ENCODE assay signal across 22 cellular contexts in genomic region chr7:69335331-69335730, GRCh38.
"Had no signal": no experiment of that assay in that cellular context is flagged by ENCODE, and none has a peak within 500 bp of the region (broad histone marks: within the 10 kb centered on the region; RNA-seq: fewer than 3 reads in every experiment).

No MANE protein-coding gene starts in this region.

- DNase-seq: colonic mucosa; cortex of kidney; effector CD8-positive, alpha-beta T cell; effector memory CD8-positive, alpha-beta T cell; endodermal cell; erythroblast; esophagus squamous epithelium; foreskin fibroblast; foreskin melanocyte; gastrocnemius medialis; glutamatergic neuron; head of caudate nucleus; heart right ventricle; hippocampal formation; left cardiac atrium; left lung; left ventricle myocardium superior; lower lobe of right lung; mesenchymal stem cell; mucosa of descending colon had no signal

- H3K9me3 Mint-ChIP-seq: dendritic cell treated with granulocyte-macrophage colony-stimulating factor and Interleukin-4, amounts not matched to agents 40 ng/mL and 50 ng/mL, for 4 days; effector memory CD8-positive, alpha-beta T cell had no signal

- H3K4me3 Mint-ChIP-seq: dendritic cell treated with granulocyte-macrophage colony-stimulating factor and Interleukin-4, amounts not matched to agents 40 ng/mL and 50 ng/mL, for 4 days; effector memory CD8-positive, alpha-beta T cell; endodermal cell had no signal

- H3K27ac Mint-ChIP-seq: dendritic cell treated with granulocyte-macrophage colony-stimulating factor and Interleukin-4, amounts not matched to agents 40 ng/mL and 50 ng/mL, for 4 days; effector memory CD8-positive, alpha-beta T cell; endodermal cell had no signal

- H3K27me3 Mint-ChIP-seq: dendritic cell treated with granulocyte-macrophage colony-stimulating factor and Interleukin-4, amounts not matched to agents 40 ng/mL and 50 ng/mL, for 4 days; effector memory CD8-positive, alpha-beta T cell had no signal

- ATAC-seq: effector memory CD8-positive, alpha-beta T cell; esophagus mucosa; gastrocnemius medialis; heart right ventricle; left cardiac atrium; left lung; lower lobe of right lung; mucosa of descending colon had no signal
